Comparison of ENCODE assay signal across 16 cellular contexts in the genomic region with DNA sequence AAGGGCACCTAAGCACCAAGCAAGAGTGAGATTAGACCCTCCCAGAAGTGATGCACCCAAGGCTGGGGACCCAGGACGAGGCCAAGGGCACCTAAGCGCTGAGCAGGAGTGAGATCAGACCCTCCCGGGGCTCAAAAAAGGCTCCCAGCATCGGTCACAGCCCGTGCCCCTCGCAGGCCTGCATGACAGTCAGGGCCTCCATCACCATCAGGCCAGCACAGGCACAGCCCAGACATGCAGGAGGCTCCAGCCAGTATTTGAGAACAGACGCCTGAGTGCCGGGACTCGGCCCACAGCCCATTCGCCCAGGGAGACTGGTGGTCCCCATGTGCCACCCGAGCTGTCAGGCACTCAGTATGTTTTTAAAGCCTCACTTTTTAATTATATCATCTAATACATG.
DNase-seq lines count a peak whose midpoint lies in the region; ATAC-seq and TF ChIP-seq lines count a peak whose summit lies in the region.
"Had no signal": no experiment of that assay in that cellular context is flagged by ENCODE, and none has a peak within 500 bp of the region (broad histone marks: within the 10 kb centered on the region; RNA-seq: fewer than 3 reads in every experiment).

No MANE protein-coding gene starts in this region.

- in situ Hi-C loops in gastrocnemius medialis (cut with MboI; ENCODE audit: low sequenced_read_pairs in 4 of 4): no loop called here

- peak overlapping the region; percentile 25 for H3K4me2 ChIP-seq in BLaER1
- peak overlapping the region; percentile 25; the same call in 1 of the 2 replicates for H3K4me2 ChIP-seq in MM.1S (ENCODE audit: low read depth, low read length)

- H3K36me3 ChIP-seq in BLaER1 (no peaks in the 10 kb centered on the region), MM.1S (replicated peaks; ENCODE audit: insufficient read depth, low read length) (no peaks in the 10 kb centered on the region), esophagus squamous epithelium (no peaks in the 10 kb centered on the region), gastrocnemius medialis (no peaks in the 10 kb centered on the region)

- H3K9ac ChIP-seq in BLaER1 (no peak overlapping the region), MM.1S (ENCODE audit: low read length) (no peak overlapping the region)

- H3K9me2 ChIP-seq in MM.1S (replicated peaks; ENCODE audit: insufficient read depth, low read length): no peaks in the 10 kb centered on the region

- H3F3A ChIP-seq in MM.1S (ENCODE audit: insufficient read depth, low read length): no peaks in the 10 kb centered on the region

- peak overlapping the region; percentile 36; the same call in 1 of the 2 replicates for H2AFZ ChIP-seq in MM.1S (ENCODE audit: low read length)

- H3K79me2 ChIP-seq in MM.1S (ENCODE audit: low read length): no peaks in the 10 kb centered on the region

- ATAC-seq in GM18517 (IDR thresholded peaks at IDR 0.05; ENCODE audit: unreplicated experiment) (no peak), gastrocnemius medialis (no peak)

- H3K27ac ChIP-seq in BLaER1 (no peak overlapping the region), MM.1S (ENCODE audit: low read length) (no peak overlapping the region), esophagus squamous epithelium (peak overlapping the region; percentile 60 to 77 (median 64)), gastrocnemius medialis (no peak overlapping the region)

- H4K20me1 ChIP-seq in BLaER1: no peaks in the 10 kb centered on the region
- no peaks in the 10 kb centered on the region for H4K20me1 ChIP-seq in MM.1S (ENCODE audit: insufficient read depth, low read length)

- no peaks in the 10 kb centered on the region for H3K27me3 ChIP-seq in BLaER1
- H3K27me3 ChIP-seq in MM.1S (replicated peaks; ENCODE audit: insufficient read depth, low read length): peaks cover 33% of the 10 kb centered on the region
- no peaks in the 10 kb centered on the region for H3K27me3 ChIP-seq in esophagus squamous epithelium
- peaks cover 0 to 3% (median 0%) of the 10 kb centered on the region in 3 donors for H3K27me3 ChIP-seq in gastrocnemius medialis

- intact Hi-C loops in esophagus squamous epithelium (cut with DNase I) (no loop called here), posterior vena cava (cut with DNase I) (no loop called here), gastrocnemius medialis (cut with DNase I; ENCODE audit: low total_unique reads) (no loop called here)

- TF ChIP-seq CTCF in MM.1S (IDR thresholded peaks at IDR 0.05; ENCODE audit: low read length) (no peak), esophagus squamous epithelium (IDR thresholded peaks at IDR 0.05) (no peak), gastrocnemius medialis (IDR thresholded peaks at IDR 0.05 in 4 of 5, conservative IDR thresholded peaks at IDR 0.05 in 1 of 5) (no peak)

- DNase-seq in MM.1S: no peak
- DNase-seq in esophagus squamous epithelium (lab: John Stamatoyannopoulos, UW): no peak
- DNase-seq in posterior vena cava (ENCODE audit: low spot score): peak; percentile 58
- no peak for DNase-seq in gastrocnemius medialis
- no peak for DNase-seq in NCI-H226
- DNase-seq in NCI-H2029 (lab: John Stamatoyannopoulos, UW): no peak
- DNase-seq: 8988T; AML-193; C1 segment of cervical spinal cord; CD4-positive, alpha-beta memory T cell; DMS79 treated with DMSO at 0.1 percent for 48 hours; EL; HCEC 1CT; IMR-90 had no signal

- TF ChIP-seq POLR2A in esophagus squamous epithelium (IDR thresholded peaks at IDR 0.05) (no peak), gastrocnemius medialis (IDR thresholded peaks at IDR 0.05) (no peak)

- H3K4me3 ChIP-seq in BLaER1: no peak overlapping the region
- no peak overlapping the region for H3K4me3 ChIP-seq in MM.1S (ENCODE audit: low read length)
- no peak overlapping the region for H3K4me3 ChIP-seq in esophagus squamous epithelium
- H3K4me3 ChIP-seq in gastrocnemius medialis: no peak overlapping the region

- H3K4me1 ChIP-seq in BLaER1 (peaks cover 50% of the 10 kb centered on the region), MM.1S (ENCODE audit: low read length) (no peaks in the 10 kb centered on the region), esophagus squamous epithelium (peaks cover 3 to 24% (median 10%) of the 10 kb centered on the region in 3 donors), gastrocnemius medialis (no peaks in the 10 kb centered on the region)

- WGBS in esophagus squamous epithelium, 2 donors: 35 to 77% methylated on average over 9 to 10 of the region's 11 CpGs

- 0 out of 2 replicates have a peak, but pooled peaks cover 5% of the 10 kb centered on the region for H3K9me3 ChIP-seq in BLaER1
- no peaks in the 10 kb centered on the region for H3K9me3 ChIP-seq in MM.1S (replicated peaks; ENCODE audit: insufficient read depth, low read length)
- no peaks in the 10 kb centered on the region for H3K9me3 ChIP-seq in esophagus squamous epithelium
- no peaks in the 10 kb centered on the region for H3K9me3 ChIP-seq in gastrocnemius medialis

Comparison
In these comparisons a context has a peak if more than half of its experiments do, and no peak if none do; other contexts are left out.
1. H3K27ac ChIP-seq: peak in esophagus squamous epithelium (4 of 4); none in BLaER1 (single experiment), MM.1S (single experiment) and gastrocnemius medialis (0 of 4).